ENCODE assay signal across 3 cellular contexts in genomic region chr16:29023279-29024278, GRCh38.
TF ChIP-seq lines count a peak whose summit lies in the region.

No MANE protein-coding gene starts in this region.

TF ChIP-seq in SK-N-SH, 30 proteins besides CTCF, POLR2A, EP300 and RAD21 (continued from another document):
- TF ChIP-seq CHD2 (IDR thresholded peaks at IDR 0.05; ENCODE audit: low read length, partially characterized antibody), result no peak

TF ChIP-seq in SK-N-SH treated with all-trans-retinoic acid at 6 μM for 48 hours, 23 proteins besides CTCF, POLR2A, EP300 and RAD21 (continued from another document):
- TF ChIP-seq TSHZ2 (CRISPR knock-in tag; IDR thresholded peaks at IDR 0.05) (no peak), TCF4 (CRISPR knock-in tag; IDR thresholded peaks at IDR 0.05; ENCODE audit: borderline replicate concordance) (no peak), PPARA (CRISPR knock-in tag; IDR thresholded peaks at IDR 0.05; ENCODE audit: borderline replicate concordance) (no peak)
- TF ChIP-seq, protein P1, sequence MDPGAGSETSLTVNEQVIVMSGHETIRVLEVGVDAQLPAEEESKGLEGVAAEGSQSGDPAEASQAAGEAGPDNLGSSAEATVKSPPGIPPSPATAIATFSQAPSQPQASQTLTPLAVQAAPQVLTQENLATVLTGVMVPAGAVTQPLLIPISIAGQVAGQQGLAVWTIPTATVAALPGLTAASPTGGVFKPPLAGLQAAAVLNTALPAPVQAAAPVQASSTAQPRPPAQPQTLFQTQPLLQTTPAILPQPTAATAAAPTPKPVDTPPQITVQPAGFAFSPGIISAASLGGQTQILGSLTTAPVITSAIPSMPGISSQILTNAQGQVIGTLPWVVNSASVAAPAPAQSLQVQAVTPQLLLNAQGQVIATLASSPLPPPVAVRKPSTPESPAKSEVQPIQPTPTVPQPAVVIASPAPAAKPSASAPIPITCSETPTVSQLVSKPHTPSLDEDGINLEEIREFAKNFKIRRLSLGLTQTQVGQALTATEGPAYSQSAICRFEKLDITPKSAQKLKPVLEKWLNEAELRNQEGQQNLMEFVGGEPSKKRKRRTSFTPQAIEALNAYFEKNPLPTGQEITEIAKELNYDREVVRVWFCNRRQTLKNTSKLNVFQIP (CRISPR knock-in tag; IDR thresholded peaks at IDR 0.05; ENCODE audit: borderline replicate concordance, low read depth), result no peak

TF ChIP-seq in K562, 482 proteins besides CTCF, POLR2A, EP300 and RAD21 (continued from another document):
- TF ChIP-seq, protein P2, sequence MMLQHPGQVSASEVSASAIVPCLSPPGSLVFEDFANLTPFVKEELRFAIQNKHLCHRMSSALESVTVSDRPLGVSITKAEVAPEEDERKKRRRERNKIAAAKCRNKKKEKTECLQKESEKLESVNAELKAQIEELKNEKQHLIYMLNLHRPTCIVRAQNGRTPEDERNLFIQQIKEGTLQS (IDR thresholded peaks at IDR 0.05), result peak; percentile 31; the same call in 1 of the 2 replicates
- TF ChIP-seq, protein P2 (CRISPR knock-in tag; conservative IDR thresholded peaks at IDR 0.05), result no peak
- TF ChIP-seq, protein P3, sequence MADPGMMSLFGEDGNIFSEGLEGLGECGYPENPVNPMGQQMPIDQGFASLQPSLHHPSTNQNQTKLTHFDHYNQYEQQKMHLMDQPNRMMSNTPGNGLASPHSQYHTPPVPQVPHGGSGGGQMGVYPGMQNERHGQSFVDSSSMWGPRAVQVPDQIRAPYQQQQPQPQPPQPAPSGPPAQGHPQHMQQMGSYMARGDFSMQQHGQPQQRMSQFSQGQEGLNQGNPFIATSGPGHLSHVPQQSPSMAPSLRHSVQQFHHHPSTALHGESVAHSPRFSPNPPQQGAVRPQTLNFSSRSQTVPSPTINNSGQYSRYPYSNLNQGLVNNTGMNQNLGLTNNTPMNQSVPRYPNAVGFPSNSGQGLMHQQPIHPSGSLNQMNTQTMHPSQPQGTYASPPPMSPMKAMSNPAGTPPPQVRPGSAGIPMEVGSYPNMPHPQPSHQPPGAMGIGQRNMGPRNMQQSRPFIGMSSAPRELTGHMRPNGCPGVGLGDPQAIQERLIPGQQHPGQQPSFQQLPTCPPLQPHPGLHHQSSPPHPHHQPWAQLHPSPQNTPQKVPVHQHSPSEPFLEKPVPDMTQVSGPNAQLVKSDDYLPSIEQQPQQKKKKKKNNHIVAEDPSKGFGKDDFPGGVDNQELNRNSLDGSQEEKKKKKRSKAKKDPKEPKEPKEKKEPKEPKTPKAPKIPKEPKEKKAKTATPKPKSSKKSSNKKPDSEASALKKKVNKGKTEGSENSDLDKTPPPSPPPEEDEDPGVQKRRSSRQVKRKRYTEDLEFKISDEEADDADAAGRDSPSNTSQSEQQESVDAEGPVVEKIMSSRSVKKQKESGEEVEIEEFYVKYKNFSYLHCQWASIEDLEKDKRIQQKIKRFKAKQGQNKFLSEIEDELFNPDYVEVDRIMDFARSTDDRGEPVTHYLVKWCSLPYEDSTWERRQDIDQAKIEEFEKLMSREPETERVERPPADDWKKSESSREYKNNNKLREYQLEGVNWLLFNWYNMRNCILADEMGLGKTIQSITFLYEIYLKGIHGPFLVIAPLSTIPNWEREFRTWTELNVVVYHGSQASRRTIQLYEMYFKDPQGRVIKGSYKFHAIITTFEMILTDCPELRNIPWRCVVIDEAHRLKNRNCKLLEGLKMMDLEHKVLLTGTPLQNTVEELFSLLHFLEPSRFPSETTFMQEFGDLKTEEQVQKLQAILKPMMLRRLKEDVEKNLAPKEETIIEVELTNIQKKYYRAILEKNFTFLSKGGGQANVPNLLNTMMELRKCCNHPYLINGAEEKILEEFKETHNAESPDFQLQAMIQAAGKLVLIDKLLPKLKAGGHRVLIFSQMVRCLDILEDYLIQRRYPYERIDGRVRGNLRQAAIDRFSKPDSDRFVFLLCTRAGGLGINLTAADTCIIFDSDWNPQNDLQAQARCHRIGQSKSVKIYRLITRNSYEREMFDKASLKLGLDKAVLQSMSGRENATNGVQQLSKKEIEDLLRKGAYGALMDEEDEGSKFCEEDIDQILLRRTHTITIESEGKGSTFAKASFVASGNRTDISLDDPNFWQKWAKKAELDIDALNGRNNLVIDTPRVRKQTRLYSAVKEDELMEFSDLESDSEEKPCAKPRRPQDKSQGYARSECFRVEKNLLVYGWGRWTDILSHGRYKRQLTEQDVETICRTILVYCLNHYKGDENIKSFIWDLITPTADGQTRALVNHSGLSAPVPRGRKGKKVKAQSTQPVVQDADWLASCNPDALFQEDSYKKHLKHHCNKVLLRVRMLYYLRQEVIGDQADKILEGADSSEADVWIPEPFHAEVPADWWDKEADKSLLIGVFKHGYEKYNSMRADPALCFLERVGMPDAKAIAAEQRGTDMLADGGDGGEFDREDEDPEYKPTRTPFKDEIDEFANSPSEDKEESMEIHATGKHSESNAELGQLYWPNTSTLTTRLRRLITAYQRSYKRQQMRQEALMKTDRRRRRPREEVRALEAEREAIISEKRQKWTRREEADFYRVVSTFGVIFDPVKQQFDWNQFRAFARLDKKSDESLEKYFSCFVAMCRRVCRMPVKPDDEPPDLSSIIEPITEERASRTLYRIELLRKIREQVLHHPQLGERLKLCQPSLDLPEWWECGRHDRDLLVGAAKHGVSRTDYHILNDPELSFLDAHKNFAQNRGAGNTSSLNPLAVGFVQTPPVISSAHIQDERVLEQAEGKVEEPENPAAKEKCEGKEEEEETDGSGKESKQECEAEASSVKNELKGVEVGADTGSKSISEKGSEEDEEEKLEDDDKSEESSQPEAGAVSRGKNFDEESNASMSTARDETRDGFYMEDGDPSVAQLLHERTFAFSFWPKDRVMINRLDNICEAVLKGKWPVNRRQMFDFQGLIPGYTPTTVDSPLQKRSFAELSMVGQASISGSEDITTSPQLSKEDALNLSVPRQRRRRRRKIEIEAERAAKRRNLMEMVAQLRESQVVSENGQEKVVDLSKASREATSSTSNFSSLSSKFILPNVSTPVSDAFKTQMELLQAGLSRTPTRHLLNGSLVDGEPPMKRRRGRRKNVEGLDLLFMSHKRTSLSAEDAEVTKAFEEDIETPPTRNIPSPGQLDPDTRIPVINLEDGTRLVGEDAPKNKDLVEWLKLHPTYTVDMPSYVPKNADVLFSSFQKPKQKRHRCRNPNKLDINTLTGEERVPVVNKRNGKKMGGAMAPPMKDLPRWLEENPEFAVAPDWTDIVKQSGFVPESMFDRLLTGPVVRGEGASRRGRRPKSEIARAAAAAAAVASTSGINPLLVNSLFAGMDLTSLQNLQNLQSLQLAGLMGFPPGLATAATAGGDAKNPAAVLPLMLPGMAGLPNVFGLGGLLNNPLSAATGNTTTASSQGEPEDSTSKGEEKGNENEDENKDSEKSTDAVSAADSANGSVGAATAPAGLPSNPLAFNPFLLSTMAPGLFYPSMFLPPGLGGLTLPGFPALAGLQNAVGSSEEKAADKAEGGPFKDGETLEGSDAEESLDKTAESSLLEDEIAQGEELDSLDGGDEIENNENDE (IDR thresholded peaks at IDR 0.05; ENCODE audit: low read depth, low read length), result no peak
- TF ChIP-seq FOSL1 (tag; conservative IDR thresholded peaks at IDR 0.05), result peak; percentile 37; the same call in 1 of the 2 replicates
